In genomic region chr9:105191508-105192118, GRCh38 we compare ENCODE assay signal across 10 cellular contexts. TPM values are rescaled to one million over a fixed set of nuclear protein-coding genes. Genes with fewer than 3 reads are reported as not detected.
A peak's percentile ranks its signal among the peaks of the same experiment; 100 is the strongest.
DNase-seq lines count a peak whose midpoint lies in the region; ATAC-seq and TF ChIP-seq lines count a peak whose summit lies in the region.
"Had no signal": no experiment of that assay in that cellular context is flagged by ENCODE, and none has a peak within 500 bp of the region (broad histone marks: within the 10 kb centered on the region; RNA-seq: fewer than 3 reads in every experiment).

No MANE protein-coding gene starts in this region.

- peaks cover 38% of the 10 kb centered on the region for H3K4me1 Mint-ChIP-seq in nephron progenitor cell
- H3K4me1 Mint-ChIP-seq: memory B cell had no signal

- no peaks in the 10 kb centered on the region for H4K20me1 ChIP-seq in PC-3 (ENCODE audit: low read length)

- intact Hi-C loops in PC-3 (cut with micrococcal nuclease) = loop anchor here (1.0 to 2.0 kb wide), 2 partner anchors 53 to 335 kb away; partner anchors contain the start of gene SLC44A1

- H3K9ac ChIP-seq in PC-3 (ENCODE audit: low read length) = peak overlapping the region; percentile 59

- peaks cover 29% of the 10 kb centered on the region for H3K4me1 ChIP-seq in PC-3 (ENCODE audit: insufficient read depth, low read length)

- H3K4me3 Mint-ChIP-seq in nephron progenitor cell = no peak overlapping the region
- H3K4me3 Mint-ChIP-seq: memory B cell had no signal

- H3K36me3 Mint-ChIP-seq in nephron progenitor cell (ENCODE audit: low read depth) = no peaks in the 10 kb centered on the region
- H3K36me3 Mint-ChIP-seq: memory B cell had no signal

- no peaks in the 10 kb centered on the region for H3K79me2 ChIP-seq in PC-3 (ENCODE audit: low read length)

- H3K27me3 Mint-ChIP-seq in nephron progenitor cell (ENCODE audit: low read depth, poor library complexity) = peaks cover 6% of the 10 kb centered on the region

- H3K27ac ChIP-seq in PC-3 (ENCODE audit: low read length) = peak overlapping the region; percentile 92

- ATAC-seq in GM18867 (IDR thresholded peaks at IDR 0.05; ENCODE audit: unreplicated experiment) = peak; percentile 85
- peak; percentile 90 for ATAC-seq in HG02885 (IDR thresholded peaks at IDR 0.05; ENCODE audit: poor library complexity, unreplicated experiment)
- peak; percentile 82 for ATAC-seq in PC-3
- ATAC-seq in HG02678 (IDR thresholded peaks at IDR 0.05; ENCODE audit: unreplicated experiment) = no peak

- H3K9me2 ChIP-seq in PC-3 (replicated peaks; ENCODE audit: low read length) = no peaks in the 10 kb centered on the region

- H3K4me3 ChIP-seq in PC-3 (ENCODE audit: low read length) = peak overlapping the region; percentile 11; the same call in 1 of the 2 replicates

- TF ChIP-seq CTCF in PC-3 (conservative IDR thresholded peaks at IDR 0.05; ENCODE audit: low read depth, low read length) = no peak
- no peak for TF ChIP-seq CTCF in nephron progenitor cell (IDR thresholded peaks at IDR 0.05)

- no peak overlapping the region for H2AFZ ChIP-seq in PC-3 (ENCODE audit: low read length)

- no TSS peak for BruUV-seq in PC-3 (replicated peaks; lab: Mats Ljungman, UMichigan)

- H3K27ac Mint-ChIP-seq in nephron progenitor cell = peak overlapping the region; percentile 60
- H3K27ac Mint-ChIP-seq: memory B cell had no signal

- H3F3A ChIP-seq in PC-3 (ENCODE audit: low read length, unreplicated experiment) = no peaks in the 10 kb centered on the region

- no peaks in the 10 kb centered on the region for H3K36me3 ChIP-seq in PC-3 (ENCODE audit: low read depth, low read length)

- H3K9me3 Mint-ChIP-seq in nephron progenitor cell = peaks cover 9% of the 10 kb centered on the region
- H3K9me3 Mint-ChIP-seq: memory B cell had no signal

- DNase-seq in PC-3 = peak; percentile 87
- DNase-seq in nephron progenitor cell = no peak
- DNase-seq in ecto neural progenitor cell (ENCODE audit: low spot score) = no peak
- no peak for DNase-seq in NCI-H2107 treated with DMSO at 0.1 percent for 48 hours (lab: John Stamatoyannopoulos, UW; ENCODE audit: unreplicated experiment)
- no peak for DNase-seq in central memory CD4-positive, alpha-beta T cell
- DNase-seq: effector CD8-positive, alpha-beta T cell had no signal

- peak overlapping the region; percentile 53 for H3K4me2 ChIP-seq in PC-3 (ENCODE audit: low read length)

- no peaks in the 10 kb centered on the region for H3K9me3 ChIP-seq in PC-3 (ENCODE audit: low read length)

- no peaks in the 10 kb centered on the region for H3K27me3 ChIP-seq in PC-3 (ENCODE audit: low read length)

- POLR2A ChIA-PET in PC-3 (lab: Charles Lee; ENCODE audit: unreplicated experiment) = interaction anchor here (0.7 kb wide), 1 partner anchor 28 kb away, joined by 3 read pairs; no protein-coding TSS in a partner anchor

- CTCF ChIA-PET in PC-3 (lab: Charles Lee) = no interaction called here

RNA-seq across cellular contexts. Expression of gene SLC44A1, which starts 52.8 kb away (rescaled TPM):
- total RNA-seq in PC-3 (2014; rRNA removed) = 15.3 and 16.1 TPM in 2 replicates
